ENCODE assay signal across 8 cellular contexts in genomic region chr14:91911474-91912032, GRCh38. TPM values are rescaled to one million over a fixed set of nuclear protein-coding genes. Genes with fewer than 3 reads are reported as not detected.
A peak's percentile ranks its signal among the peaks of the same experiment; 100 is the strongest.
DNase-seq lines count a peak whose midpoint lies in the region; ATAC-seq and TF ChIP-seq lines count a peak whose summit lies in the region.

No MANE protein-coding gene starts in this region.

- no peak overlapping the region for H3K27ac ChIP-seq in HCT116 (ENCODE audit: low read depth, low read length)
- no peak overlapping the region for H3K27ac ChIP-seq in neural cell (ENCODE audit: low read length)

- H2AFZ ChIP-seq in HCT116 (ENCODE audit: low read depth, low read length, poor library complexity, severe bottlenecking): peak overlapping the region; percentile 84
- no peak overlapping the region for H2AFZ ChIP-seq in neural cell (ENCODE audit: low read depth, low read length)

- BruUV-seq in HCT116 (replicated peaks; lab: Mats Ljungman, UMichigan): no TSS peak

- no peaks in the 10 kb centered on the region for H3K9me2 ChIP-seq in HCT116 (ENCODE audit: insufficient read depth)
- H3K9me2 ChIP-seq in neural cell (ENCODE audit: insufficient read depth, low read length): no peaks in the 10 kb centered on the region

- no peaks in the 10 kb centered on the region for H3K27me3 Mint-ChIP-seq in activated CD4-positive, alpha-beta memory T cell treated with anti-CD3 and anti-CD28 coated beads for 36 hours

- CTCF ChIA-PET in HCT116 (lab: Charles Lee): interaction anchor here (0.6 to 2.6 kb wide), 14 partner anchors 12 to 738 kb away, joined by 3 to 17 read pairs (median 5); no protein-coding TSS in a partner anchor
- CTCF ChIA-PET in activated CD4-positive, alpha-beta memory T cell treated with anti-CD3 and anti-CD28 coated beads for 36 hours (lab: Charles Lee): interaction anchor here (0.5 to 2.4 kb wide), 42 partner anchors 12 to 734 kb away, joined by 3 to 14 read pairs (median 4); partner anchors contain the start of gene TC2N

- H3K4me3 Mint-ChIP-seq in activated CD4-positive, alpha-beta memory T cell treated with anti-CD3 and anti-CD28 coated beads for 36 hours: no peak overlapping the region

- no peaks in the 10 kb centered on the region for H4K20me1 ChIP-seq in HCT116 (ENCODE audit: insufficient read depth)
- no peaks in the 10 kb centered on the region for H4K20me1 ChIP-seq in neural cell (ENCODE audit: insufficient read depth)

- H3K79me2 ChIP-seq in HCT116 (ENCODE audit: insufficient read depth, low read length): no peaks in the 10 kb centered on the region
- no peaks in the 10 kb centered on the region for H3K79me2 ChIP-seq in neural cell (replicated peaks; ENCODE audit: insufficient read depth, low read length)

- no peaks in the 10 kb centered on the region for H3K27me3 ChIP-seq in HCT116 (ENCODE audit: insufficient read depth, low read length)
- H3K27me3 ChIP-seq in neural cell (ENCODE audit: insufficient read depth, low read depth, low read length): no peaks in the 10 kb centered on the region

- DNase-seq in DMS53 treated with DMSO at 0.1 percent for 48 hours (lab: John Stamatoyannopoulos, UW; ENCODE audit: unreplicated experiment) (peak; percentile 36), HCT116 (ENCODE audit: low read depth, low spot score) (peak; percentile 40), NCI-H345 treated with DMSO at 0.1 percent for 48 hours (lab: John Stamatoyannopoulos, UW; ENCODE audit: unreplicated experiment) (peak; percentile 1), epithelial cell of proximal tubule (ENCODE audit: low read depth) (no peak), NCI-H2227 treated with DMSO at 0.1 percent for 48 hours (lab: John Stamatoyannopoulos, UW) (no peak)
- DNase-seq in activated CD4-positive, alpha-beta memory T cell treated with anti-CD3 and anti-CD28 coated beads for 36 hours: peak; percentile 55

- no peaks in the 10 kb centered on the region for H3F3A ChIP-seq in neural cell (ENCODE audit: insufficient read depth, low read length, poor library complexity, severe bottlenecking)

- H3K4me3 ChIP-seq in HCT116 (replicated peaks in 1 of 2; ENCODE audit: low read depth in 1 of 2, low read length in 2 of 2) (no peak overlapping the region), epithelial cell of proximal tubule (ENCODE audit: low read depth, low read length) (no peak overlapping the region), neural cell (ENCODE audit: low read length) (no peak overlapping the region)

- H3K27ac Mint-ChIP-seq in activated CD4-positive, alpha-beta memory T cell treated with anti-CD3 and anti-CD28 coated beads for 36 hours: no peak overlapping the region

- TF ChIP-seq RAD21 in HCT116 (IDR thresholded peaks at IDR 0.05; ENCODE audit: low read depth) (peak; percentile 83), neural cell (conservative IDR thresholded peaks at IDR 0.05) (peak; percentile 28)

- H3K4me1 ChIP-seq in HCT116 (ENCODE audit: control insufficient read depth in 1 of 2, insufficient read depth in 2 of 2, low read length in 2 of 2): peaks cover 0 to 12% of the 10 kb centered on the region in 2 experiments; a peak in 3 of 4 replicates

- no peaks in the 10 kb centered on the region for H3K36me3 Mint-ChIP-seq in activated CD4-positive, alpha-beta memory T cell treated with anti-CD3 and anti-CD28 coated beads for 36 hours

- TF ChIP-seq EP300 in neural cell (conservative IDR thresholded peaks at IDR 0.05; ENCODE audit: poor library complexity, severe bottlenecking): no peak

- H3K36me3 ChIP-seq in HCT116 (ENCODE audit: control insufficient read depth in 1 of 2, insufficient read depth in 2 of 2, low read length in 2 of 2): no peaks in the 10 kb centered on the region
- no peaks in the 10 kb centered on the region for H3K36me3 ChIP-seq in neural cell (ENCODE audit: insufficient read depth, low read length)

- H3K9me3 ChIP-seq in HCT116 (ENCODE audit: control insufficient read depth in 1 of 2, insufficient read depth in 1 of 2, low read depth in 1 of 2, low read length in 2 of 2): no peaks in the 10 kb centered on the region
- no peaks in the 10 kb centered on the region for H3K9me3 ChIP-seq in neural cell (ENCODE audit: low read length)

- intact Hi-C loops in HCT116 (cut with micrococcal nuclease): loop anchor here (2.0 to 10.0 kb wide), 4 partner anchors 263 to 589 kb away; partner anchors contain the start of genes CCDC88C and PPP4R3A
- intact Hi-C loops in activated CD4-positive, alpha-beta memory T cell treated with anti-CD3 and anti-CD28 coated beads for 36 hours (cut with micrococcal nuclease): loop anchor here (5.0 kb wide), 2 partner anchors 39 to 259 kb away; no protein-coding TSS in a partner anchor

- H3K4me1 Mint-ChIP-seq in activated CD4-positive, alpha-beta memory T cell treated with anti-CD3 and anti-CD28 coated beads for 36 hours (ENCODE audit: low read depth): peaks cover 5% of the 10 kb centered on the region

- RAD21 ChIA-PET in HCT116 (lab: Charles Lee; ENCODE audit: low non-redundant PET in 1 of 2, low total read pairs in 2 of 2, uncharacterized antibody in 2 of 2, unreplicated experiment in 2 of 2): interaction anchor here (0.5 to 1.1 kb wide), 9 partner anchors 53 to 703 kb away, joined by 3 to 7 read pairs (median 4); no protein-coding TSS in a partner anchor

- TF ChIP-seq CTCF in HCT116 (IDR thresholded peaks at IDR 0.05 in 2 of 3, conservative IDR thresholded peaks at IDR 0.05 in 1 of 3; ENCODE audit: borderline replicate concordance in 1 of 3, insufficient read depth in 1 of 3, low read depth in 2 of 3, low read length in 2 of 3) (peak; percentile 69 to 80 (median 77)), epithelial cell of proximal tubule (conservative IDR thresholded peaks at IDR 0.05; ENCODE audit: low read depth, low read length) (peak; percentile 85), neural cell (IDR thresholded peaks at IDR 0.05; ENCODE audit: poor library complexity, severe bottlenecking) (no peak)

- ATAC-seq in HCT116 (peak; percentile 97), HG03196 (IDR thresholded peaks at IDR 0.05; ENCODE audit: unreplicated experiment) (no peak)

- peak overlapping the region; percentile 15; the same call in 1 of the 2 replicates for H3K4me2 ChIP-seq in HCT116 (ENCODE audit: low read length)
- H3K4me2 ChIP-seq in neural cell (ENCODE audit: low read length): no peak overlapping the region

- POLR2A ChIA-PET in HCT116 (lab: Charles Lee): interaction anchor here (0.8 to 1.0 kb wide), 2 partner anchors 86 to 262 kb away, joined by 3 to 4 read pairs; no protein-coding TSS in a partner anchor
- POLR2A ChIA-PET in activated CD4-positive, alpha-beta memory T cell treated with anti-CD3 and anti-CD28 coated beads for 36 hours (lab: Charles Lee): interaction anchor here (1.4 kb wide), 1 partner anchor 53 kb away, joined by 5 read pairs; no protein-coding TSS in a partner anchor

- H3K9ac ChIP-seq in HCT116 (ENCODE audit: low read length) (no peak overlapping the region), neural cell (ENCODE audit: low read length) (no peak overlapping the region)

- H3K9me3 Mint-ChIP-seq in activated CD4-positive, alpha-beta memory T cell treated with anti-CD3 and anti-CD28 coated beads for 36 hours: no peaks in the 10 kb centered on the region

- no peak for TF ChIP-seq POLR2A in HCT116 (IDR thresholded peaks at IDR 0.05; ENCODE audit: borderline replicate concordance, extremely low read depth, insufficient read depth, insufficient read length)

TF ChIP-seq in HCT116, 20 proteins besides CTCF, POLR2A, EP300 and RAD21:
- TF ChIP-seq JUND (IDR thresholded peaks at IDR 0.05) (no peak), YY1 (IDR thresholded peaks at IDR 0.05; ENCODE audit: extremely low read depth, insufficient replicate concordance, low read depth, low read length) (peak; percentile 84)

TF ChIP-seq in neural cell, 6 proteins besides CTCF, POLR2A, EP300 and RAD21 (continues in another document):
- TF ChIP-seq POLR2AphosphoS5 (IDR thresholded peaks at IDR 0.05) (no peak), MXI1 (conservative IDR thresholded peaks at IDR 0.05; ENCODE audit: poor library complexity, severe bottlenecking) (no peak), EZH2 (IDR thresholded peaks at IDR 0.05; ENCODE audit: borderline replicate concordance, insufficient read depth, low read length, poor library complexity, severe bottlenecking) (no peak), REST (IDR thresholded peaks at IDR 0.05; ENCODE audit: borderline replicate concordance) (no peak), TAF1 (IDR thresholded peaks at IDR 0.05; ENCODE audit: low read depth) (no peak)

RNA-seq across cellular contexts. Expression of gene FBLN5, which starts 35.9 kb away (rescaled TPM):
- total RNA-seq in HCT116 (2021; ENCODE audit: unreplicated experiment) (3.3 TPM), epithelial cell of proximal tubule (2.2 and 4.8 TPM in 2 replicates)
- 1.9 and 2.6 TPM in 2 replicates for polyA plus RNA-seq in HCT116 (2012)
- 1 to 10 TPM; 1.9 TPM for total RNA-seq in activated CD4-positive, alpha-beta memory T cell treated with anti-CD3 and anti-CD28 coated beads for 36 hours
- polyA plus RNA-seq in neural cell: 0.78 and 1.5 TPM in 2 replicates
- polyA minus RNA-seq in neural cell: 0.58 TPM in 1 of 2 replicates, not detected in the other

RNA-seq across cellular contexts. Expression of gene TC2N, which starts 44.2 kb away (rescaled TPM):
- total RNA-seq in HCT116 (2021; ENCODE audit: unreplicated experiment): 15.9 TPM
- polyA plus RNA-seq in HCT116 (2012): 3.3 and 4.7 TPM in 2 replicates
- total RNA-seq in activated CD4-positive, alpha-beta memory T cell treated with anti-CD3 and anti-CD28 coated beads for 36 hours: 10 to 100 TPM; 44.9 to 46.6 TPM
- 3.0 and 5.1 TPM in 2 replicates for total RNA-seq in epithelial cell of proximal tubule
- 0.54 and 2.1 TPM in 2 replicates for polyA plus RNA-seq in neural cell
- 0.73 and 1.6 TPM in 2 replicates for polyA minus RNA-seq in neural cell

Comparison
In these comparisons a context has a peak if more than half of its experiments do, and no peak if none do; other contexts are left out.
1. DNase-seq: peak in DMS53 treated with DMSO at 0.1 percent for 48 hours (single experiment), HCT116 (single experiment), NCI-H345 treated with DMSO at 0.1 percent for 48 hours (single experiment) and activated CD4-positive, alpha-beta memory T cell treated with anti-CD3 and anti-CD28 coated beads for 36 hours (single experiment); none in epithelial cell of proximal tubule (single experiment) and NCI-H2227 treated with DMSO at 0.1 percent for 48 hours (single experiment).